9 cellular contexts compared by ENCODE assay signal in the genomic region with DNA sequence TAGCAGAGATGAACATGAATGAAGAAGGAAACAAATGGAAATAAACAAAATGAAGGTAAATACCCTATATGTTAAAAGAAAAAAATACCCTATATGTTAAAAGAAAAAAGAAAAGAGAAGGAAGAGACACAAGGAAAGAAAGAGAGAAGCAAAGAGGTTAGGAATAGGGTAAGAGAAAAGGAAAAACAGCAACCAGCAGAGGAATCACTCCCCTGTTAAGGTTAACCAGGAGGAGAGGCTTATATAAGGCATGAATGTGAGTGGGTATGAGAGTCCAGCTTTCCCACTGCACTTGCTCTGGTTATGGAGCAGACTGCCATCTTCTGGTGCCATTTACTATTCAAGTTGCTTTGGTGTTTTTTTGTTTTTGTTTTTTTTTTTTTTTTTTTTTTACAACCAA. TPM values are rescaled to one million over a fixed set of nuclear protein-coding genes. Genes with fewer than 3 reads are reported as not detected.
DNase-seq lines count a peak whose midpoint lies in the region; ATAC-seq and TF ChIP-seq lines count a peak whose summit lies in the region.
"Had no signal": no experiment of that assay in that cellular context is flagged by ENCODE, and none has a peak within 500 bp of the region (broad histone marks: within the 10 kb centered on the region; RNA-seq: fewer than 3 reads in every experiment).

No MANE protein-coding gene starts in this region.

- DNase-seq in CD4-positive, CD25-positive, alpha-beta regulatory T cell = peak in 1 of 3 donors; percentile 47
- no peak for DNase-seq in HFF-Myc (ENCODE audit: extremely low read depth, low read depth)
- DNase-seq in activated T-helper 1 cell treated with anti-CD3 and anti-CD28 coated beads, Interleukin-12 subunit alpha, Interleukin-12 subunit beta, Interleukin-2, Interleukin-4 antibody, amounts not matched to agents 30 ng/mL and 10 ng/mL and 1 ng/mL, durations not matched to agents 14 hours and 24 hours and 36 hours (ENCODE audit: low spot score) = no peak
- DNase-seq in hepatic stellate cell (ENCODE audit: low spot score) = peak; percentile 22
- no peak for DNase-seq in tibial artery
- DNase-seq in SKM-1 treated with dmso at 0.1 percent for 144 hours (lab: John Stamatoyannopoulos, UW; ENCODE audit: unreplicated experiment) = no peak
- DNase-seq in GM20000 (ENCODE audit: low spot score) = no peak

- no peak overlapping the region for H3K4me3 ChIP-seq in CD4-positive, CD25-positive, alpha-beta regulatory T cell (ENCODE audit: low read depth, low read length)
- H3K4me3 ChIP-seq in HFF-Myc (replicated peaks; ENCODE audit: low read depth, low read length) (no peak overlapping the region), tibial artery (no peak overlapping the region)

- H3K4me1 Mint-ChIP-seq in CD4-positive, CD25-positive, alpha-beta regulatory T cell = peaks cover 7 to 32% (median 16%) of the 10 kb centered on the region in 4 donors
- peaks cover 39% of the 10 kb centered on the region for H3K4me1 Mint-ChIP-seq in activated T-helper 1 cell treated with anti-CD3 and anti-CD28 coated beads, Interleukin-12 subunit alpha, Interleukin-12 subunit beta, Interleukin-2, Interleukin-4 antibody, amounts not matched to agents 30 ng/mL and 10 ng/mL and 1 ng/mL, durations not matched to agents 14 hours and 24 hours and 36 hours (ENCODE audit: low read depth)

- H3K4me3 Mint-ChIP-seq in CD4-positive, CD25-positive, alpha-beta regulatory T cell = peak overlapping the region; percentile 66 to 100 (median 85)
- H3K4me3 Mint-ChIP-seq in activated T-helper 1 cell treated with anti-CD3 and anti-CD28 coated beads, Interleukin-12 subunit alpha, Interleukin-12 subunit beta, Interleukin-2, Interleukin-4 antibody, amounts not matched to agents 30 ng/mL and 10 ng/mL and 1 ng/mL, durations not matched to agents 14 hours and 24 hours and 36 hours = peak overlapping the region; percentile 91

- H3K27me3 Mint-ChIP-seq in CD4-positive, CD25-positive, alpha-beta regulatory T cell = peaks cover 22% of the 10 kb centered on the region
- H3K27me3 Mint-ChIP-seq in activated T-helper 1 cell treated with anti-CD3 and anti-CD28 coated beads, Interleukin-12 subunit alpha, Interleukin-12 subunit beta, Interleukin-2, Interleukin-4 antibody, amounts not matched to agents 30 ng/mL and 10 ng/mL and 1 ng/mL, durations not matched to agents 14 hours and 24 hours and 36 hours (ENCODE audit: insufficient read depth) = no peaks in the 10 kb centered on the region

- peaks cover 3% of the 10 kb centered on the region for H3K36me3 Mint-ChIP-seq in CD4-positive, CD25-positive, alpha-beta regulatory T cell
- peaks cover 14% of the 10 kb centered on the region for H3K36me3 Mint-ChIP-seq in activated T-helper 1 cell treated with anti-CD3 and anti-CD28 coated beads, Interleukin-12 subunit alpha, Interleukin-12 subunit beta, Interleukin-2, Interleukin-4 antibody, amounts not matched to agents 30 ng/mL and 10 ng/mL and 1 ng/mL, durations not matched to agents 14 hours and 24 hours and 36 hours (ENCODE audit: low read depth)

- no peaks in the 10 kb centered on the region for H3K9me3 Mint-ChIP-seq in CD4-positive, CD25-positive, alpha-beta regulatory T cell
- H3K9me3 Mint-ChIP-seq in activated T-helper 1 cell treated with anti-CD3 and anti-CD28 coated beads, Interleukin-12 subunit alpha, Interleukin-12 subunit beta, Interleukin-2, Interleukin-4 antibody, amounts not matched to agents 30 ng/mL and 10 ng/mL and 1 ng/mL, durations not matched to agents 14 hours and 24 hours and 36 hours = no peaks in the 10 kb centered on the region

- intact Hi-C loops in activated T-helper 1 cell treated with anti-CD3 and anti-CD28 coated beads, Interleukin-12 subunit alpha, Interleukin-12 subunit beta, Interleukin-2, Interleukin-4 antibody, amounts not matched to agents 30 ng/mL and 10 ng/mL and 1 ng/mL, durations not matched to agents 14 hours and 24 hours and 36 hours (cut with micrococcal nuclease) = loop anchor here (1.0 kb wide), 1 partner anchor 34 kb away; no protein-coding TSS in a partner anchor
- intact Hi-C loops in tibial artery (cut with DNase I; ENCODE audit: low total_unique reads) = loop anchor here (10.0 kb wide), 1 partner anchor 115 kb away; the partner anchor contains the start of gene SLC7A8

- peak overlapping the region; percentile 97 for H3K27ac ChIP-seq in CD4-positive, CD25-positive, alpha-beta regulatory T cell (ENCODE audit: insufficient read depth, low read length, poor library complexity, severe bottlenecking)
- peak overlapping the region; percentile 94 to 99 for H3K27ac ChIP-seq in tibial artery

- no peak for ATAC-seq in CD4-positive, CD25-positive, alpha-beta regulatory T cell (ENCODE audit: low read depth in 2 of 2)
- no peak for ATAC-seq in HG03095 (IDR thresholded peaks at IDR 0.05; ENCODE audit: unreplicated experiment)

- TF ChIP-seq CTCF in HFF-Myc (IDR thresholded peaks at IDR 0.05; ENCODE audit: low read depth, low read length, missing control alignments) (peak; percentile 18), tibial artery (IDR thresholded peaks at IDR 0.05) (peak in 1 of 2 experiments; percentile 5), GM20000 (IDR thresholded peaks at IDR 0.05; ENCODE audit: extremely low read depth, missing control alignments) (no peak)

- H3K9me3 ChIP-seq in CD4-positive, CD25-positive, alpha-beta regulatory T cell (ENCODE audit: control insufficient read depth in 2 of 2, low read length in 2 of 2) = no peaks in the 10 kb centered on the region
- no peaks in the 10 kb centered on the region for H3K9me3 ChIP-seq in tibial artery
- H3K9me3 ChIP-seq: Peyer's patch had no signal

- H3K27me3 ChIP-seq in CD4-positive, CD25-positive, alpha-beta regulatory T cell (ENCODE audit: control insufficient read depth, insufficient read depth, low read length) = no peaks in the 10 kb centered on the region
- H3K27me3 ChIP-seq in tibial artery = no peaks in the 10 kb centered on the region
- H3K27me3 ChIP-seq: Peyer's patch had no signal

- peaks cover 39% of the 10 kb centered on the region for H3K4me1 ChIP-seq in CD4-positive, CD25-positive, alpha-beta regulatory T cell (ENCODE audit: control insufficient read depth, insufficient read depth, low read length, poor library complexity, severe bottlenecking)
- H3K4me1 ChIP-seq in tibial artery = peaks cover 0 to 33% (median 17%) of the 10 kb centered on the region in 4 donors

- H3K36me3 ChIP-seq in CD4-positive, CD25-positive, alpha-beta regulatory T cell (ENCODE audit: control insufficient read depth, insufficient read depth, low read length) = peaks cover 3% of the 10 kb centered on the region
- peaks cover 0 to 9% (median 0%) of the 10 kb centered on the region in 3 donors for H3K36me3 ChIP-seq in tibial artery

- H3K27ac Mint-ChIP-seq in CD4-positive, CD25-positive, alpha-beta regulatory T cell = peak overlapping the region; percentile 65 to 99 (median 89)
- H3K27ac Mint-ChIP-seq in activated T-helper 1 cell treated with anti-CD3 and anti-CD28 coated beads, Interleukin-12 subunit alpha, Interleukin-12 subunit beta, Interleukin-2, Interleukin-4 antibody, amounts not matched to agents 30 ng/mL and 10 ng/mL and 1 ng/mL, durations not matched to agents 14 hours and 24 hours and 36 hours = peak overlapping the region; percentile 24

RNA-seq across cellular contexts. Expression of gene PPP1R3E, which starts 3.1 kb away (rescaled TPM):
- 33.2 TPM for total RNA-seq in CD4-positive, CD25-positive, alpha-beta regulatory T cell
- polyA plus RNA-seq in CD4-positive, CD25-positive, alpha-beta regulatory T cell = 1 to 10 TPM; 2.5 to 4.6 (median 2.9) TPM
- 16.6 and 17.3 TPM in 2 replicates for total RNA-seq in activated T-helper 1 cell treated with anti-CD3 and anti-CD28 coated beads, Interleukin-12 subunit alpha, Interleukin-12 subunit beta, Interleukin-2, Interleukin-4 antibody, amounts not matched to agents 30 ng/mL and 10 ng/mL and 1 ng/mL, durations not matched to agents 14 hours and 24 hours and 36 hours

RNA-seq across cellular contexts. Expression of gene BCL2L2, which starts 7.1 kb away (rescaled TPM):
- 2.6 TPM for total RNA-seq in CD4-positive, CD25-positive, alpha-beta regulatory T cell
- polyA plus RNA-seq in CD4-positive, CD25-positive, alpha-beta regulatory T cell = not detected
- total RNA-seq in activated T-helper 1 cell treated with anti-CD3 and anti-CD28 coated beads, Interleukin-12 subunit alpha, Interleukin-12 subunit beta, Interleukin-2, Interleukin-4 antibody, amounts not matched to agents 30 ng/mL and 10 ng/mL and 1 ng/mL, durations not matched to agents 14 hours and 24 hours and 36 hours = 4.1 and 7.1 TPM in 2 replicates

RNA-seq across cellular contexts. Expression of gene HOMEZ, which starts 13.6 kb away (rescaled TPM):
- 3.3 TPM for total RNA-seq in CD4-positive, CD25-positive, alpha-beta regulatory T cell
- polyA plus RNA-seq in CD4-positive, CD25-positive, alpha-beta regulatory T cell = 1 to 10 TPM; 4.7 to 7.4 (median 6.4) TPM
- total RNA-seq in activated T-helper 1 cell treated with anti-CD3 and anti-CD28 coated beads, Interleukin-12 subunit alpha, Interleukin-12 subunit beta, Interleukin-2, Interleukin-4 antibody, amounts not matched to agents 30 ng/mL and 10 ng/mL and 1 ng/mL, durations not matched to agents 14 hours and 24 hours and 36 hours = 10.9 and 12.2 TPM in 2 replicates

RNA-seq across cellular contexts. Expression of gene PABPN1, which starts 21.7 kb away (rescaled TPM):
- total RNA-seq in CD4-positive, CD25-positive, alpha-beta regulatory T cell = 188 TPM
- 100 to 1,000 TPM in 1 of 4 donors, 10 to 100 TPM in 3; 78.8 to 102 (median 89.3) TPM for polyA plus RNA-seq in CD4-positive, CD25-positive, alpha-beta regulatory T cell
- 252 and 266 TPM in 2 replicates for total RNA-seq in activated T-helper 1 cell treated with anti-CD3 and anti-CD28 coated beads, Interleukin-12 subunit alpha, Interleukin-12 subunit beta, Interleukin-2, Interleukin-4 antibody, amounts not matched to agents 30 ng/mL and 10 ng/mL and 1 ng/mL, durations not matched to agents 14 hours and 24 hours and 36 hours

RNA-seq across cellular contexts. Expression of gene SLC22A17, which starts 53.1 kb away (rescaled TPM):
- 3.2 TPM for total RNA-seq in CD4-positive, CD25-positive, alpha-beta regulatory T cell
- 1 to 10 TPM in 3 of 4 donors, under 1 TPM in 1; 0.94 to 3.2 (median 2.1) TPM for polyA plus RNA-seq in CD4-positive, CD25-positive, alpha-beta regulatory T cell
- total RNA-seq in activated T-helper 1 cell treated with anti-CD3 and anti-CD28 coated beads, Interleukin-12 subunit alpha, Interleukin-12 subunit beta, Interleukin-2, Interleukin-4 antibody, amounts not matched to agents 30 ng/mL and 10 ng/mL and 1 ng/mL, durations not matched to agents 14 hours and 24 hours and 36 hours = 3.1 and 5.0 TPM in 2 replicates
